Comparison of ENCODE assay signal across 11 cellular contexts in genomic region chr11:122098223-122098980, GRCh38. TPM values are rescaled to one million over a fixed set of nuclear protein-coding genes. Genes with fewer than 3 reads are reported as not detected.
DNase-seq lines count a peak whose midpoint lies in the region; ATAC-seq and TF ChIP-seq lines count a peak whose summit lies in the region.
"Had no signal": no experiment of that assay in that cellular context is flagged by ENCODE, and none has a peak within 500 bp of the region (broad histone marks: within the 10 kb centered on the region; RNA-seq: fewer than 3 reads in every experiment).

No MANE protein-coding gene starts in this region.

- no peak overlapping the region for H3K27ac Mint-ChIP-seq in activated T-helper 17 cell treated with anti-CD3 and anti-CD28 coated beads, Interleukin-2, amount 50 U/mL, for 72 hours
- H3K27ac Mint-ChIP-seq in glutamatergic neuron (ENCODE audit: unreplicated experiment), result no peak overlapping the region

- no peak for ATAC-seq in omental fat pad (ENCODE audit: low FRiP score)
- no peak for ATAC-seq in activated T-helper 17 cell treated with anti-CD3 and anti-CD28 coated beads, Interleukin-2, amount 50 U/mL, for 72 hours (replicated peaks)

- 1% methylated on average over 8 of the region's 8 CpGs for WGBS in mammary epithelial cell (ENCODE audit: low coverage, missing lambda C conversion rate)

- DNase-seq in HCEC 1CT (peak; percentile 25), mammary epithelial cell (no peak), 8988T (no peak), omental fat pad (ENCODE audit: low spot score) (no peak), glutamatergic neuron (no peak)
- DNase-seq: NK-92 treated with Interleukin-12 subunit alpha and Interleukin-12 subunit beta, amount 100 ng/mL, for 24 hours; T-helper 9 cell had no signal

- H3K9ac ChIP-seq in mammary epithelial cell (ENCODE audit: insufficient read depth, low read length), result peak overlapping the region; percentile 91
- H3K9ac ChIP-seq in subcutaneous abdominal adipose tissue (ENCODE audit: low read length in 5 of 5), result peak overlapping the region in 4 of 5 donors; percentile 40 to 90 (median 68)

- BruUV-seq in mammary epithelial cell (replicated peaks; lab: Mats Ljungman, UMichigan), result TSS peak; percentile 80

- H3K36me3 Mint-ChIP-seq in activated T-helper 17 cell treated with anti-CD3 and anti-CD28 coated beads, Interleukin-2, amount 50 U/mL, for 72 hours (ENCODE audit: low read depth), result no peaks in the 10 kb centered on the region
- H3K36me3 Mint-ChIP-seq in glutamatergic neuron (ENCODE audit: unreplicated experiment), result no peaks in the 10 kb centered on the region

- H3K4me3 ChIP-seq in mammary epithelial cell (replicated peaks in 1 of 3; ENCODE audit: insufficient read depth in 1 of 3, low read depth in 2 of 3, low read length in 3 of 3) (peak overlapping the region; percentile 52 to 83 (median 72)), subcutaneous abdominal adipose tissue (ENCODE audit: low read depth in 1 of 5, low read length in 5 of 5) (peak overlapping the region; percentile 59 to 71 (median 63))

- peak overlapping the region; percentile 96 for H3K4me2 ChIP-seq in mammary epithelial cell (ENCODE audit: insufficient read depth, low read depth, low read length)

- H3K4me1 Mint-ChIP-seq in activated T-helper 17 cell treated with anti-CD3 and anti-CD28 coated beads, Interleukin-2, amount 50 U/mL, for 72 hours, result no peaks in the 10 kb centered on the region
- H3K4me1 Mint-ChIP-seq in glutamatergic neuron (ENCODE audit: low read depth, unreplicated experiment), result peaks cover 6% of the 10 kb centered on the region

- H3K27ac ChIP-seq in mammary epithelial cell (ENCODE audit: insufficient read depth, low read depth, low read length) (peak overlapping the region; percentile 88), layer of hippocampus (ENCODE audit: low read depth, low read length) (peak overlapping the region; percentile 63), subcutaneous abdominal adipose tissue (ENCODE audit: low read depth, low read length) (peak overlapping the region; percentile 94)
- H3K27ac ChIP-seq: neutrophil had no signal

- H4K20me1 ChIP-seq in mammary epithelial cell (ENCODE audit: insufficient read depth, low read length), result no peaks in the 10 kb centered on the region

- H3K9me3 ChIP-seq in mammary epithelial cell (replicated peaks; ENCODE audit: insufficient read depth, low read length) (no peaks in the 10 kb centered on the region), subcutaneous abdominal adipose tissue (ENCODE audit: control insufficient read depth in 5 of 5, low read length in 5 of 5) (no peaks in the 10 kb centered on the region)
- H3K9me3 ChIP-seq: neutrophil had no signal

- H2AFZ ChIP-seq in mammary epithelial cell (ENCODE audit: low read depth, low read length), result no peak overlapping the region

- intact Hi-C loops in mammary epithelial cell (cut with micrococcal nuclease), result loop anchor here (5.0 kb wide), 2 partner anchors 206 to 501 kb away; no protein-coding TSS in a partner anchor

- peaks cover 22% of the 10 kb centered on the region for H3K27me3 Mint-ChIP-seq in activated T-helper 17 cell treated with anti-CD3 and anti-CD28 coated beads, Interleukin-2, amount 50 U/mL, for 72 hours
- no peaks in the 10 kb centered on the region for H3K27me3 Mint-ChIP-seq in glutamatergic neuron (ENCODE audit: unreplicated experiment)

- H3K4me1 ChIP-seq in mammary epithelial cell (ENCODE audit: insufficient read depth, low read length) (peaks cover 47% of the 10 kb centered on the region), subcutaneous abdominal adipose tissue (ENCODE audit: control insufficient read depth in 5 of 5, insufficient read depth in 5 of 5, low read length in 5 of 5) (peaks cover 0 to 31% (median 11%) of the 10 kb centered on the region in 5 donors)

- in situ Hi-C loops in mammary epithelial cell (cut with MboI; ENCODE audit: low sequenced_read_pairs in 2 of 2), result loop anchor here (10.0 kb wide), 2 partner anchors 96 to 444 kb away; no protein-coding TSS in a partner anchor

- dilution Hi-C loops in mammary epithelial cell (cut with HindIII; ENCODE audit: low sequenced_read_pairs), result no loop called here

- peaks cover 100% of the 10 kb centered on the region for H3K79me2 ChIP-seq in mammary epithelial cell (ENCODE audit: insufficient read depth, low read length)

- CTCF ChIA-PET in mammary epithelial cell (lab: Charles Lee; ENCODE audit: low non-redundant PET), result no interaction called here

- H3K27me3 ChIP-seq in mammary epithelial cell (ENCODE audit: insufficient read depth, low read length) (no peaks in the 10 kb centered on the region), layer of hippocampus (ENCODE audit: control insufficient read depth, insufficient read depth, low read length) (no peaks in the 10 kb centered on the region), subcutaneous abdominal adipose tissue (ENCODE audit: control insufficient read depth in 5 of 5, insufficient read depth in 4 of 5, low read length in 5 of 5) (peaks cover 0 to 3% (median 0%) of the 10 kb centered on the region in 5 donors)

- H3K9me3 Mint-ChIP-seq in activated T-helper 17 cell treated with anti-CD3 and anti-CD28 coated beads, Interleukin-2, amount 50 U/mL, for 72 hours, result no peaks in the 10 kb centered on the region
- H3K9me3 Mint-ChIP-seq in glutamatergic neuron (ENCODE audit: unreplicated experiment), result no peaks in the 10 kb centered on the region

- no peak for TF ChIP-seq CTCF in mammary epithelial cell (conservative IDR thresholded peaks at IDR 0.05 in 1 of 2, IDR thresholded peaks at IDR 0.05 in 1 of 2; ENCODE audit: extremely low read depth in 1 of 2, insufficient read depth in 1 of 2, low read depth in 1 of 2, low read length in 2 of 2)
- TF ChIP-seq CTCF in omental fat pad (IDR thresholded peaks at IDR 0.05), result no peak
- no peak for TF ChIP-seq CTCF in glutamatergic neuron (IDR thresholded peaks at IDR 0.05; ENCODE audit: partially characterized antibody, unreplicated experiment)

- no peak overlapping the region for H3K4me3 Mint-ChIP-seq in activated T-helper 17 cell treated with anti-CD3 and anti-CD28 coated beads, Interleukin-2, amount 50 U/mL, for 72 hours
- no peak overlapping the region for H3K4me3 Mint-ChIP-seq in glutamatergic neuron (ENCODE audit: unreplicated experiment)

- peaks cover 7% of the 10 kb centered on the region for H3K36me3 ChIP-seq in mammary epithelial cell (ENCODE audit: insufficient read depth, low read length)
- no peaks in the 10 kb centered on the region for H3K36me3 ChIP-seq in subcutaneous abdominal adipose tissue (ENCODE audit: control insufficient read depth in 5 of 5, insufficient read depth in 5 of 5, low read length in 5 of 5)
- H3K36me3 ChIP-seq: neutrophil had no signal

RNA-seq across cellular contexts. Expression of gene BLID, which starts 17.6 kb away (rescaled TPM):
- 1 to 10 TPM; 5.2 to 5.6 TPM for total RNA-seq in mammary epithelial cell
- polyA plus RNA-seq in mammary epithelial cell, result not detected
- not detected for polyA minus RNA-seq in mammary epithelial cell
- 1 to 10 TPM; 1.7 to 6.5 (median 5.8) TPM for total RNA-seq in omental fat pad
- not detected for total RNA-seq in activated T-helper 17 cell treated with anti-CD3 and anti-CD28 coated beads, Interleukin-2, amount 50 U/mL, for 72 hours
- total RNA-seq in glutamatergic neuron (ENCODE audit: unreplicated experiment), result not detected
